Comparison of ENCODE assay signal across 27 cellular contexts in the genomic region with DNA sequence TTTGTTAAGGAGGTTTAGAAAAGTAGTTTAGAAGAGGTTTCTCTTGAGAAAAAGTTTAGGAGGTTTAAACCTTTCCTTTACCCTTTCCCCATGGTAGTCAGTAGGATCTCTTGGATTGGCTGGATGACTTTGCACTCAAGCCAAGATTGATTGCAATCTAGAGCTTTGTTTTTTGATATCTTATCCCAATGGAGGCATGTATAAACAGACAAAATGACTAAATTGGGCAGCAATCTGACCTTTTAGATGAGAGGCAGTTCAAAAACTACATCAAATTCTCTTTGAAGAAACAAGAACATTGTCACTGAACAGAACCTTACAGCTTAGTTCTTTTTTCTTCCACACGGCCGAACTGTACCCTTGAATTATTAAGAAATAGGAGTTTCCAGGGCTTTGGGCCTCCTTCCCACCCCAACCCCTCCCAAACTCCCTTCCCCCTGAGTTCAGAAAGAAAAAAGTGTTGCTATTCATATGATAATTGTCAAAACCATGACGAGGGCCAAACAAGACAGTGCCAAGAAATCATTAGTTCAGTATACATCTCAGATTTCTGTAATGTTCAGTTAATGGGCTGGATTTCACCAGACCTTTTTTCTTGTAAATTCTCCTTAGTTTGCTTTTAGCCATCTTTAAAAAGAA.
A peak's percentile ranks its signal among the peaks of the same experiment; 100 is the strongest.
DNase-seq lines count a peak whose midpoint lies in the region; ATAC-seq and TF ChIP-seq lines count a peak whose summit lies in the region.
"Had no signal": no experiment of that assay in that cellular context is flagged by ENCODE, and none has a peak within 500 bp of the region (broad histone marks: within the 10 kb centered on the region; RNA-seq: fewer than 3 reads in every experiment).

No MANE protein-coding gene starts in this region.

- H3K27me3 ChIP-seq in HCT116 (ENCODE audit: insufficient read depth, low read length), result no peaks in the 10 kb centered on the region
- H3K27me3 ChIP-seq: esophagus squamous epithelium, heart right ventricle, pancreas, tibial nerve had no signal

- TF ChIP-seq POLR2A in HCT116 (IDR thresholded peaks at IDR 0.05; ENCODE audit: borderline replicate concordance, extremely low read depth, insufficient read depth, insufficient read length), result no peak

- H3K9me3 ChIP-seq in HCT116 (ENCODE audit: control insufficient read depth in 1 of 2, insufficient read depth in 1 of 2, low read depth in 1 of 2, low read length in 2 of 2) (no peaks in the 10 kb centered on the region), mesodermal cell (ENCODE audit: control insufficient read depth, low read length) (no peaks in the 10 kb centered on the region)
- H3K9me3 ChIP-seq: esophagus squamous epithelium, heart right ventricle, pancreas, tibial nerve had no signal

- RAD21 ChIA-PET in HCT116 (lab: Charles Lee; ENCODE audit: low non-redundant PET in 1 of 2, low total read pairs in 2 of 2, uncharacterized antibody in 2 of 2, unreplicated experiment in 2 of 2), result interaction anchor here in 1 of 2 experiments (0.6 kb wide), 1 partner anchor 1888 kb away, joined by 3 read pairs; no protein-coding TSS in a partner anchor

- DNase-seq in AG09319 (ENCODE audit: extremely low read depth, low read depth), result peak; percentile 19
- DNase-seq in HCT116 (ENCODE audit: low read depth, low spot score), result no peak
- DNase-seq in astrocyte of the spinal cord (ENCODE audit: low read depth, low spot score), result peak; percentile 5
- no peak for DNase-seq in activated T-cell treated with anti-CD3 and anti-CD28 coated beads, Interleukin-2, amount 50 U/mL, for 48 hours
- no peak for DNase-seq in mesenteric fat pad (ENCODE audit: low spot score)
- no peak for DNase-seq in NCI-H226
- DNase-seq: activated CD4-positive, alpha-beta T cell treated with anti-CD3 and anti-CD28 coated beads, Interleukin-2, amount 10 ng/mL, durations not matched to agents 7 days and 5 days; activated gamma-delta T cell; AML-193; amniotic stem cell; effector CD8-positive, alpha-beta T cell; esophagus squamous epithelium; HCEC 1CT; heart right ventricle; immature natural killer cell; MV-4-11; NCI-H2029; NCI-H524; pancreas; Right ventricle myocardium superior; stimulated activated CD4-positive, alpha-beta T cell treated with anti-CD3 and anti-CD28 coated beads, Interleukin-2, amount 100 ng/mL, for 24 hours; stimulated activated naive CD4-positive, alpha-beta T cell treated with Interleukin-2 at 50 U/mL for 16 hours; T-helper 1 cell had no signal

- in situ Hi-C loops in astrocyte of the spinal cord (cut with HindIII; ENCODE audit: low sequenced_read_pairs), result no loop called here

- intact Hi-C loops in HCT116 (cut with micrococcal nuclease), result loop anchor here (2.0 to 10.0 kb wide), 4 partner anchors 382 to 1382 kb away; no protein-coding TSS in a partner anchor

- peaks cover 6 to 11% of the 10 kb centered on the region in 2 experiments; a peak in 3 of 4 replicates for H3K4me1 ChIP-seq in HCT116 (ENCODE audit: control insufficient read depth in 1 of 2, insufficient read depth in 2 of 2, low read length in 2 of 2)
- peaks cover 4% of the 10 kb centered on the region for H3K4me1 ChIP-seq in mesodermal cell (ENCODE audit: control insufficient read depth, insufficient read depth, low read length, poor library complexity, severe bottlenecking)

- peak overlapping the region; percentile 92 for H2AFZ ChIP-seq in HCT116 (ENCODE audit: low read depth, low read length, poor library complexity, severe bottlenecking)

- H3K4me3 ChIP-seq in HCT116 (replicated peaks in 1 of 2; ENCODE audit: low read depth in 1 of 2, low read length in 2 of 2) (no peak overlapping the region), astrocyte of the spinal cord (ENCODE audit: low read depth, low read length) (no peak overlapping the region), mesodermal cell (ENCODE audit: extremely low read depth, insufficient read depth, low read length, poor library complexity, severe bottlenecking) (no peak overlapping the region)
- H3K4me3 ChIP-seq: esophagus squamous epithelium, heart right ventricle, K562, pancreas, tibial nerve had no signal

- H3K27ac ChIP-seq in HCT116 (ENCODE audit: low read depth, low read length) (no peak overlapping the region), mesodermal cell (ENCODE audit: low read depth, low read length, severe bottlenecking) (peak overlapping the region; percentile 41)
- H3K27ac ChIP-seq: pancreas, tibial nerve had no signal

- POLR2A ChIA-PET in HCT116 (lab: Charles Lee), result no interaction called here

- H3K79me2 ChIP-seq in HCT116 (ENCODE audit: insufficient read depth, low read length), result no peaks in the 10 kb centered on the region

- WGBS in mesodermal cell (ENCODE audit: insufficient coverage in 2 of 2), 2 experiments, result 100% methylated on average over 2 of the region's 3 CpGs; no CpG with 5 or more reads in 1 of the 2 experiments

- ATAC-seq in HCT116, result no peak
- no peak for ATAC-seq in GM19467 (IDR thresholded peaks at IDR 0.05; ENCODE audit: unreplicated experiment)
- ATAC-seq: heart right ventricle, K562, pancreas had no signal

- TF ChIP-seq RAD21 in HCT116 (IDR thresholded peaks at IDR 0.05; ENCODE audit: low read depth), result no peak

- H3K9ac ChIP-seq in HCT116 (ENCODE audit: low read length), result no peak overlapping the region

- BruUV-seq in HCT116 (replicated peaks; lab: Mats Ljungman, UMichigan), result no TSS peak

- TF ChIP-seq CTCF in AG09319 (IDR thresholded peaks at IDR 0.05; ENCODE audit: low read depth, low read length) (no peak), HCT116 (IDR thresholded peaks at IDR 0.05 in 2 of 3, conservative IDR thresholded peaks at IDR 0.05 in 1 of 3; ENCODE audit: borderline replicate concordance in 1 of 3, insufficient read depth in 1 of 3, low read depth in 2 of 3, low read length in 2 of 3) (no peak), astrocyte of the spinal cord (IDR thresholded peaks at IDR 0.05; ENCODE audit: low read depth, low read length) (no peak)

- H3K36me3 ChIP-seq in HCT116 (ENCODE audit: control insufficient read depth in 1 of 2, insufficient read depth in 2 of 2, low read length in 2 of 2), result no peaks in the 10 kb centered on the region
- H3K36me3 ChIP-seq in mesodermal cell (ENCODE audit: control insufficient read depth, insufficient read depth, low read length), result no peaks in the 10 kb centered on the region
- H3K36me3 ChIP-seq: esophagus squamous epithelium, heart right ventricle, pancreas, tibial nerve had no signal

- no peaks in the 10 kb centered on the region for H4K20me1 ChIP-seq in HCT116 (ENCODE audit: insufficient read depth)

- no peak overlapping the region for H3K4me2 ChIP-seq in HCT116 (ENCODE audit: low read length)

- CTCF ChIA-PET in HCT116 (lab: Charles Lee), result interaction anchor here (1.2 kb wide), 1 partner anchor 1381 kb away, joined by 3 read pairs; no protein-coding TSS in a partner anchor

- H3K9me2 ChIP-seq in HCT116 (ENCODE audit: insufficient read depth), result no peaks in the 10 kb centered on the region

TF ChIP-seq in HCT116, 20 proteins besides CTCF, POLR2A, EP300 and RAD21 (continues in another document):
- TF ChIP-seq CBX3 (IDR thresholded peaks at IDR 0.05; ENCODE audit: low read depth) (no peak), SP1 (IDR thresholded peaks at IDR 0.05; ENCODE audit: low read depth) (no peak), SRF (IDR thresholded peaks at IDR 0.05; ENCODE audit: low read depth) (no peak), EZH2phosphoT487 (IDR thresholded peaks at IDR 0.05; ENCODE audit: borderline replicate concordance) (no peak), ZNF274 (IDR thresholded peaks at IDR 0.05; ENCODE audit: low read depth, low read length) (no peak), ELF1 (IDR thresholded peaks at IDR 0.05; ENCODE audit: borderline replicate concordance, low read depth) (no peak), FOSL1 (IDR thresholded peaks at IDR 0.05; ENCODE audit: low read depth) (no peak), JUND (IDR thresholded peaks at IDR 0.05) (no peak)
- TF ChIP-seq, protein P1, sequence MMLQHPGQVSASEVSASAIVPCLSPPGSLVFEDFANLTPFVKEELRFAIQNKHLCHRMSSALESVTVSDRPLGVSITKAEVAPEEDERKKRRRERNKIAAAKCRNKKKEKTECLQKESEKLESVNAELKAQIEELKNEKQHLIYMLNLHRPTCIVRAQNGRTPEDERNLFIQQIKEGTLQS (IDR thresholded peaks at IDR 0.05), result no peak
- TF ChIP-seq, protein P2, sequence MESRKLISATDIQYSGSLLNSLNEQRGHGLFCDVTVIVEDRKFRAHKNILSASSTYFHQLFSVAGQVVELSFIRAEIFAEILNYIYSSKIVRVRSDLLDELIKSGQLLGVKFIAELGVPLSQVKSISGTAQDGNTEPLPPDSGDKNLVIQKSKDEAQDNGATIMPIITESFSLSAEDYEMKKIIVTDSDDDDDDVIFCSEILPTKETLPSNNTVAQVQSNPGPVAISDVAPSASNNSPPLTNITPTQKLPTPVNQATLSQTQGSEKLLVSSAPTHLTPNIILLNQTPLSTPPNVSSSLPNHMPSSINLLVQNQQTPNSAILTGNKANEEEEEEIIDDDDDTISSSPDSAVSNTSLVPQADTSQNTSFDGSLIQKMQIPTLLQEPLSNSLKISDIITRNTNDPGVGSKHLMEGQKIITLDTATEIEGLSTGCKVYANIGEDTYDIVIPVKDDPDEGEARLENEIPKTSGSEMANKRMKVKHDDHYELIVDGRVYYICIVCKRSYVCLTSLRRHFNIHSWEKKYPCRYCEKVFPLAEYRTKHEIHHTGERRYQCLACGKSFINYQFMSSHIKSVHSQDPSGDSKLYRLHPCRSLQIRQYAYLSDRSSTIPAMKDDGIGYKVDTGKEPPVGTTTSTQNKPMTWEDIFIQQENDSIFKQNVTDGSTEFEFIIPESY (IDR thresholded peaks at IDR 0.05; ENCODE audit: extremely low read depth, insufficient replicate concordance, low read length), result no peak
- TF ChIP-seq, protein P3, sequence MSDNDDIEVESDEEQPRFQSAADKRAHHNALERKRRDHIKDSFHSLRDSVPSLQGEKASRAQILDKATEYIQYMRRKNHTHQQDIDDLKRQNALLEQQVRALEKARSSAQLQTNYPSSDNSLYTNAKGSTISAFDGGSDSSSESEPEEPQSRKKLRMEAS (IDR thresholded peaks at IDR 0.05), result no peak

Comparison
In these comparisons a context has a peak if more than half of its experiments do, and no peak if none do; other contexts are left out.
1. DNase-seq: peak in AG09319 (single experiment) and astrocyte of the spinal cord (single experiment); none in HCT116 (single experiment), activated T-cell treated with anti-CD3 and anti-CD28 coated beads, Interleukin-2, amount 50 U/mL, for 48 hours (0 of 2), mesenteric fat pad (single experiment) and NCI-H226 (single experiment).